ENCODE assay signal across 8 cellular contexts in genomic region chr5:74640450-74641013, GRCh38. TPM values are rescaled to one million over a fixed set of nuclear protein-coding genes. Genes with fewer than 3 reads are reported as not detected.
DNase-seq lines count a peak whose midpoint lies in the region; ATAC-seq and TF ChIP-seq lines count a peak whose summit lies in the region.

TSS of gene ENC1 (minus strand) at chr5:74640728. CDS start at chr5:74636485, 4,243 bp downstream.

- peak; percentile 52 for DNase-seq in DMS79 (lab: John Stamatoyannopoulos, UW)
- DNase-seq in RKO (ENCODE audit: low spot score) = peak; percentile 88
- DNase-seq in activated T-helper 9 cell treated with anti-CD3 and anti-CD28 coated beads, Interleukin-2, amount 50 U/mL, for 16 hours (ENCODE audit: low read depth) = peak; percentile 63
- peak; percentile 80 for DNase-seq in fibroblast of the aortic adventitia (ENCODE audit: low read depth)
- DNase-seq in natural killer cell treated with Interleukin-12 subunit alpha and Interleukin-12 subunit beta and Interleukin-15 and Interleukin-18, amount 100 ng/mL, for 72 hours (ENCODE audit: low spot score) = peak; percentile 87
- peak; percentile 78 for DNase-seq in stimulated activated naive CD8-positive, alpha-beta T cell treated with anti-CD3 and anti-CD28 coated beads, Interleukin-15, Interleukin-2, amounts not matched to agents 100 U/mL and 50 U/mL, for 24 hours

- peaks cover 37 to 47% of the 10 kb centered on the region in 2 donors for H3K4me1 Mint-ChIP-seq in natural killer cell treated with Interleukin-12 subunit alpha and Interleukin-12 subunit beta and Interleukin-15 and Interleukin-18, amount 100 ng/mL, for 72 hours (ENCODE audit: low read depth in 2 of 2)

- peak within 1 kb of the TSS; percentile 89 for H3K4me3 Mint-ChIP-seq in natural killer cell treated with Interleukin-12 subunit alpha and Interleukin-12 subunit beta and Interleukin-15 and Interleukin-18, amount 100 ng/mL, for 72 hours

- peak within 1 kb of the TSS; percentile 32 to 59 for H3K27ac Mint-ChIP-seq in natural killer cell treated with Interleukin-12 subunit alpha and Interleukin-12 subunit beta and Interleukin-15 and Interleukin-18, amount 100 ng/mL, for 72 hours

- H3K9me3 Mint-ChIP-seq in natural killer cell treated with Interleukin-12 subunit alpha and Interleukin-12 subunit beta and Interleukin-15 and Interleukin-18, amount 100 ng/mL, for 72 hours = no peaks in the 10 kb centered on the region

- peak within 1 kb of the TSS; percentile 96 for H3K4me3 ChIP-seq in fibroblast of the aortic adventitia (ENCODE audit: low read depth, low read length)

- TF ChIP-seq CTCF in fibroblast of the aortic adventitia (IDR thresholded peaks at IDR 0.05; ENCODE audit: insufficient read depth, low read length) = peak; percentile 59

- H3K36me3 Mint-ChIP-seq in natural killer cell treated with Interleukin-12 subunit alpha and Interleukin-12 subunit beta and Interleukin-15 and Interleukin-18, amount 100 ng/mL, for 72 hours = no peaks in the 10 kb centered on the region

- TF ChIP-seq EP300 in Ishikawa (IDR thresholded peaks at IDR 0.05; ENCODE audit: borderline replicate concordance) = no peak

- peak; percentile 72 for ATAC-seq in GM21529 (IDR thresholded peaks at IDR 0.05; ENCODE audit: unreplicated experiment)
- peak; percentile 91 to 94 for ATAC-seq in natural killer cell treated with Interleukin-12 subunit alpha and Interleukin-12 subunit beta and Interleukin-15 and Interleukin-18, amount 100 ng/mL, for 72 hours
- ATAC-seq in stimulated activated naive CD8-positive, alpha-beta T cell treated with anti-CD3 and anti-CD28 coated beads, Interleukin-15, Interleukin-2, amounts not matched to agents 100 U/mL and 50 U/mL, for 24 hours = peak; percentile 80

- peak; percentile 27; the same call in 1 of the 2 replicates for TF ChIP-seq RAD21 in Ishikawa (IDR thresholded peaks at IDR 0.05; ENCODE audit: low read depth)

- peaks cover 0 to 2% of the 10 kb centered on the region in 2 donors for H3K27me3 Mint-ChIP-seq in natural killer cell treated with Interleukin-12 subunit alpha and Interleukin-12 subunit beta and Interleukin-15 and Interleukin-18, amount 100 ng/mL, for 72 hours

TF ChIP-seq in Ishikawa, 13 proteins besides CTCF, POLR2A, EP300 and RAD21:
- TF ChIP-seq EGR1 (IDR thresholded peaks at IDR 0.05) (peak; percentile 35; the same call in 1 of the 2 replicates), USF1 (IDR thresholded peaks at IDR 0.05) (no peak; the same call in 1 of the 2 replicates), REST (IDR thresholded peaks at IDR 0.05; ENCODE audit: low read depth) (no peak), FOXM1 (IDR thresholded peaks at IDR 0.05; ENCODE audit: borderline replicate concordance, low read depth) (no peak), ZBTB7A (IDR thresholded peaks at IDR 0.05; ENCODE audit: low read depth) (peak; percentile 77; the same call in 1 of the 2 replicates), MAX (IDR thresholded peaks at IDR 0.05) (peak; percentile 65), CREB1 (IDR thresholded peaks at IDR 0.05; ENCODE audit: low read depth) (no peak), TAF1 (IDR thresholded peaks at IDR 0.05; ENCODE audit: low read depth) (no peak; the same call in 1 of the 2 replicates), TEAD4 (IDR thresholded peaks at IDR 0.05) (no peak), CEBPB (IDR thresholded peaks at IDR 0.05) (no peak), TCF12 (IDR thresholded peaks at IDR 0.05; ENCODE audit: low read depth) (peak; percentile 49; the same call in 1 of the 2 replicates), YY1 (IDR thresholded peaks at IDR 0.05; ENCODE audit: low read depth) (no peak), NFIC (IDR thresholded peaks at IDR 0.05) (no peak)

RNA-seq across cellular contexts. Expression of gene ENC1, which starts in this region (rescaled TPM):
- total RNA-seq in fibroblast of the aortic adventitia (ENCODE audit: low replicate concordance) = 9.2 and 21.0 TPM in 2 replicates
- total RNA-seq in natural killer cell treated with Interleukin-12 subunit alpha and Interleukin-12 subunit beta and Interleukin-15 and Interleukin-18, amount 100 ng/mL, for 72 hours = 1 to 10 TPM; 6.3 to 6.9 TPM

Comparison
In these comparisons a context has a peak if more than half of its experiments do, and no peak if none do; other contexts are left out.
1. Peak in every context shown above with its lines: DNase-seq, ATAC-seq and H3K4me3 ChIP-seq.